In the genomic region with DNA sequence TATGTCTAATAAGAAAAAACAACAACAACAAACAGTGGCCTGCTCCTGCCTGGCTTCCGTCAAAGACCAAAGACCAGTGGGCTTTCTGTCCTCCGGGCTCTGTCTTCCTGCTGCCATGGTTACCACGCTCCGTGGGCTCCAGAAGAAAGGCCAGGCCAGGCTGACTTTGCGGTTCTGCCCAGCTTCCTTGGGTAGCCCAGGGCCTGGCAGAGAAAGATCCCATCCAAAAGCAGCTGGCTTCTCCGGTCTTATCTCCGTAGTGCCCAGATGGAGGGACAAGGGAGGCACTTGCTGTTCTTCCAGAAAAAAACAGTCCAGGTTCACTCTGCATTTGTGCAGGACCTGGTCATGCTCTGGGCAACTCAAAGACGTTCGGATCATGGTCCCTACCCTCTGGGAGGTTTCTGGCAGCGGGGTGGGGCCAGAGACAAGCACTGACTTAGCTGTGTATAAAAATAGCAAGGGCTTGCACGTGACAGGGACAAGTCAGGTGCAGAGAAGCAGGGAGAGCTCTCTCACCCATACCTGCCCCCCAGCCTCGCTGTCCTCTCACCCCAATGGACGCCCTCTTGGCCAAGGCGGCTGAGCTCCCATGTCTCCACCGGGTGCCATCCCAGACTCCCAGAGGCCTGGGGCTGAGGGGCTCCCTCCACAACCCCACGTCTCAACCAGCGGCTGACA, we compare ENCODE assay signal across 11 cellular contexts.
DNase-seq lines count a peak whose midpoint lies in the region; ATAC-seq, FAIRE-seq and TF ChIP-seq lines count a peak whose summit lies in the region.
"Had no signal": no experiment of that assay in that cellular context is flagged by ENCODE, and none has a peak within 500 bp of the region (broad histone marks: within the 10 kb centered on the region; RNA-seq: fewer than 3 reads in every experiment).

No MANE protein-coding gene starts in this region.

- CTCF ChIA-PET in Calu3 (lab: Charles Lee) = no interaction called here
- CTCF ChIA-PET in CD4-positive, alpha-beta T cell (lab: Charles Lee) = interaction anchor here (1.2 kb wide), 1 partner anchor 234 kb away, joined by 6 read pairs; no protein-coding TSS in a partner anchor

- no peak overlapping the region for H3K4me3 Mint-ChIP-seq in Calu3 (ENCODE audit: low read depth, unreplicated experiment)
- H3K4me3 Mint-ChIP-seq in immature natural killer cell = peak overlapping the region in 1 of 5 donors; percentile 13
- H3K4me3 Mint-ChIP-seq in CD4-positive, alpha-beta T cell = no peak overlapping the region
- H3K4me3 Mint-ChIP-seq: activated T-cell treated with anti-CD3 and anti-CD28 coated beads, Interleukin-2, amount 50 U/mL, for 4 hours; memory B cell had no signal

- H3K27ac Mint-ChIP-seq in Calu3 (ENCODE audit: unreplicated experiment) (peak overlapping the region; percentile 11), immature natural killer cell (peak overlapping the region in 4 of 6 donors; percentile 76 to 99 (median 84))
- no peak overlapping the region for H3K27ac Mint-ChIP-seq in CD4-positive, alpha-beta T cell
- H3K27ac Mint-ChIP-seq: memory B cell had no signal

- TF ChIP-seq POLR2A in prostate gland (IDR thresholded peaks at IDR 0.05) = peak; percentile 42

- 42% methylated on average over 16 of the region's 17 CpGs for WGBS in prostate gland

- TF ChIP-seq CTCF in Calu3 (IDR thresholded peaks at IDR 0.05; ENCODE audit: unreplicated experiment) = no peak
- TF ChIP-seq CTCF in bronchial epithelial cell (IDR thresholded peaks at IDR 0.05; ENCODE audit: insufficient read depth, low read length, severe bottlenecking) = no peak
- TF ChIP-seq CTCF in prostate gland (IDR thresholded peaks at IDR 0.05) = no peak
- TF ChIP-seq CTCF in CD4-positive, alpha-beta T cell (IDR thresholded peaks at IDR 0.05) = no peak

- intact Hi-C loops in Calu3 (cut with micrococcal nuclease; ENCODE audit: unreplicated experiment) = no loop called here
- intact Hi-C loops in prostate gland (cut with DNase I) = no loop called here
- intact Hi-C loops in CD4-positive, alpha-beta T cell (cut with DNase I, micrococcal nuclease) = no loop called here

- H3K36me3 ChIP-seq in bronchial epithelial cell (ENCODE audit: control insufficient read depth, insufficient read depth, low read length) (no peaks in the 10 kb centered on the region), prostate gland (no peaks in the 10 kb centered on the region)

- FAIRE-seq in bronchial epithelial cell (lab: Jason Lieb, UNC) = no peak

- H3K27ac ChIP-seq in prostate gland = peak overlapping the region; percentile 48 to 59
- H3K27ac ChIP-seq in CD4-positive, alpha-beta T cell (ENCODE audit: low read depth, low read length) = no peak overlapping the region

- H3K9me3 Mint-ChIP-seq in Calu3 (ENCODE audit: low read depth, unreplicated experiment) (peaks cover 9% of the 10 kb centered on the region), immature natural killer cell (peaks cover 5 to 10% (median 8%) of the 10 kb centered on the region in 6 donors)
- H3K9me3 Mint-ChIP-seq in CD4-positive, alpha-beta T cell = peaks cover 5% of the 10 kb centered on the region

- no peak for ATAC-seq in HG03280 (IDR thresholded peaks at IDR 0.05; ENCODE audit: unreplicated experiment)
- ATAC-seq in CD4-positive, alpha-beta T cell (ENCODE audit: poor library complexity) = no peak
- ATAC-seq: activated T-cell treated with anti-CD3 and anti-CD28 coated beads, Interleukin-2, amount 50 U/mL, for 4 hours had no signal

- H3K27me3 Mint-ChIP-seq in Calu3 (ENCODE audit: unreplicated experiment) (no peaks in the 10 kb centered on the region), immature natural killer cell (ENCODE audit: low read depth in 3 of 3) (peaks cover 54 to 64% (median 63%) of the 10 kb centered on the region in 3 donors)
- no peaks in the 10 kb centered on the region for H3K27me3 Mint-ChIP-seq in CD4-positive, alpha-beta T cell

- peaks cover 9% of the 10 kb centered on the region for H3K4me1 ChIP-seq in prostate gland (replicated peaks)

- H3K36me3 Mint-ChIP-seq in Calu3 (ENCODE audit: insufficient read depth, unreplicated experiment) (peaks cover 15% of the 10 kb centered on the region), immature natural killer cell (peaks cover 4 to 10% (median 5%) of the 10 kb centered on the region in 3 donors)
- H3K36me3 Mint-ChIP-seq in CD4-positive, alpha-beta T cell (ENCODE audit: low read depth) = peaks cover 5% of the 10 kb centered on the region

- no peaks in the 10 kb centered on the region for H3K9me3 ChIP-seq in prostate gland
- no peaks in the 10 kb centered on the region for H3K9me3 ChIP-seq in CD4-positive, alpha-beta T cell (ENCODE audit: control insufficient read depth, low read length)

- H3K4me1 Mint-ChIP-seq in Calu3 (ENCODE audit: low read depth, unreplicated experiment) (peaks cover 29% of the 10 kb centered on the region), immature natural killer cell (peaks cover 15 to 26% of the 10 kb centered on the region in 2 donors)
- peaks cover 35% of the 10 kb centered on the region for H3K4me1 Mint-ChIP-seq in CD4-positive, alpha-beta T cell (ENCODE audit: low read depth)

- H3K4me3 ChIP-seq in bronchial epithelial cell (ENCODE audit: low read depth, low read length) = no peak overlapping the region
- no peak overlapping the region for H3K4me3 ChIP-seq in prostate gland

- POLR2A ChIA-PET in CD4-positive, alpha-beta T cell (lab: Charles Lee) = no interaction called here

- H3K27me3 ChIP-seq in bronchial epithelial cell (ENCODE audit: control insufficient read depth, insufficient read depth, low read length) = no peaks in the 10 kb centered on the region
- no peaks in the 10 kb centered on the region for H3K27me3 ChIP-seq in prostate gland (replicated peaks; ENCODE audit: insufficient read depth)
- no peaks in the 10 kb centered on the region for H3K27me3 ChIP-seq in CD4-positive, alpha-beta T cell (ENCODE audit: control insufficient read depth, insufficient read depth, low read length)

- BruUV-seq in Calu3 (replicated peaks; lab: Mats Ljungman, UMichigan) = no TSS peak

- peak; percentile 16 for DNase-seq in Calu3
- DNase-seq in bronchial epithelial cell (ENCODE audit: low read depth) = peak; percentile 6
- DNase-seq in immature natural killer cell = no peak
- peak; percentile 69 for DNase-seq in prostate gland (ENCODE audit: low spot score)
- DNase-seq in NCI-H2081 (lab: John Stamatoyannopoulos, UW) = no peak
- DNase-seq in activated T-cell treated with anti-CD3 and anti-CD28 coated beads for 4 hours = no peak
- no peak for DNase-seq in CD4-positive, alpha-beta T cell
- DNase-seq: activated T-cell treated with anti-CD3 and anti-CD28 coated beads, Interleukin-2, amount 50 U/mL, for 4 hours; stimulated activated CD4-positive, alpha-beta T cell treated with anti-CD3 and anti-CD28 coated beads, Interleukin-15, amount 100 ng/mL, for 24 hours had no signal

Comparison
In these comparisons a context has a peak if more than half of its experiments do, and no peak if none do; other contexts are left out.
1. DNase-seq: peak in Calu3 (single experiment), bronchial epithelial cell (single experiment) and prostate gland (single experiment); none in immature natural killer cell (0 of 3), NCI-H2081 (0 of 2), activated T-cell treated with anti-CD3 and anti-CD28 coated beads for 4 hours (single experiment) and CD4-positive, alpha-beta T cell (0 of 10).